Comparison of ENCODE assay signal across 1 cellular context in genomic region chr6:158060447-158061360, GRCh38.
TF ChIP-seq lines count a peak whose summit lies in the region.

No MANE protein-coding gene starts in this region.

TF ChIP-seq in SK-N-SH, 30 proteins besides CTCF, POLR2A, EP300 and RAD21 (continued from another document):
- TF ChIP-seq IRF3 (IDR thresholded peaks at IDR 0.05; ENCODE audit: low read depth, low read length) (no peak), FOXJ3 (CRISPR knock-in tag; IDR thresholded peaks at IDR 0.05) (no peak), FOSL2 (IDR thresholded peaks at IDR 0.05; ENCODE audit: borderline replicate concordance, low read depth) (peak; percentile 61; the same call in 1 of the 2 replicates), ELF1 (IDR thresholded peaks at IDR 0.05) (peak; percentile 85), RXRA (IDR thresholded peaks at IDR 0.05; ENCODE audit: borderline replicate concordance, low read depth) (peak; percentile 90; the same call in 1 of the 2 replicates)
TF ChIP-seq in SK-N-SH: peak in this region for 12.
